In the genomic region with DNA sequence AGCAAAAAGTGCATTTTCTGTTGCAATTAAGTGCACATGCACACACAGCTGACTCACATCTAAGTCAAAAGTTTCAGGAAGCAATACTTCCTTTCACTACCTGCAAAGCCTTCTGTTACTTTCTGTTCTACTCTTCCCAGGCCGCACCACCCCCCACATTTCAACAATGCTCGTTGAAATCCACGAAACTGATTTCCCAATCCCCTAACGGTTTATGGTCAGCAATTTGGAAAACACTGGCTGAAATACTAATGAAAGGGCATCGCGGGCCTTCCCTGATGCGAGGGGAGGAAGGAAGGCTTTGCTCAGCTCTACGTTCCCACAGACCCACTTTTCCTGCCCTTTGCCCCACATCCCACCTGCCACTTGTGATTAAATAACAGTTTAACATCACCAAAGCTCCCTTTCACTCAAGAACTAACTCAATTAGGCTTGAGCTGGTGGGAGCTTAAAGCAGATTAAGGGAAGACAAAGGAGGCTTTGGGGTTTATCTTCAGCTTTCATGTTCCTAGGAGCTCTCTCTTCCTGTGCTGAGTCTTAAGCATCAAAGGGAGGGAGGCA, we compare ENCODE assay signal across 8 cellular contexts.
DNase-seq lines count a peak whose midpoint lies in the region; ATAC-seq and TF ChIP-seq lines count a peak whose summit lies in the region.

No MANE protein-coding gene starts in this region.

- peak overlapping the region; percentile 98 for H2AFZ ChIP-seq in DND-41 (ENCODE audit: low read depth, low read length)

- peak overlapping the region; percentile 96 for H3K27ac ChIP-seq in DND-41 (ENCODE audit: low read length)
- H3K27ac ChIP-seq in upper lobe of left lung = peak overlapping the region; percentile 51 to 85 (median 78)

- peaks cover 8% of the 10 kb centered on the region for H3K27me3 Mint-ChIP-seq in activated naive CD4-positive, alpha-beta T cell treated with anti-CD3 and anti-CD28 coated beads, Interleukin-2, amount 10 ng/mL, durations not matched to agents 7 days and 5 days

- DNase-seq in DND-41 = peak; percentile 56
- DNase-seq in HuH-7.5 (ENCODE audit: low spot score) = peak; percentile 63
- DNase-seq in activated naive CD4-positive, alpha-beta T cell treated with anti-CD3 and anti-CD28 coated beads, Interleukin-2, amount 10 ng/mL, durations not matched to agents 7 days and 5 days = peak; percentile 53
- peak; percentile 57 to 94 for DNase-seq in lung microvascular endothelial cell (ENCODE audit: low read depth in 2 of 2)
- DNase-seq in upper lobe of left lung = peak in 1 of 2 donors; percentile 77
- no peak for DNase-seq in GM03348 (ENCODE audit: low spot score)
- no peak for DNase-seq in occipital lobe (lab: John Stamatoyannopoulos, UW)
- DNase-seq in NCI-H446 (lab: John Stamatoyannopoulos, UW) = no peak

- H3K9ac ChIP-seq in DND-41 (ENCODE audit: low read depth, low read length) = peak overlapping the region; percentile 52

- no peak for TF ChIP-seq POLR2A in upper lobe of left lung (IDR thresholded peaks at IDR 0.05)

- H3K4me1 ChIP-seq in DND-41 (ENCODE audit: insufficient read depth, low read length) (peaks cover 18% of the 10 kb centered on the region), upper lobe of left lung (peaks cover 11 to 25% (median 21%) of the 10 kb centered on the region in 4 donors)

- peak overlapping the region; percentile 57 for H3K4me3 Mint-ChIP-seq in activated naive CD4-positive, alpha-beta T cell treated with anti-CD3 and anti-CD28 coated beads, Interleukin-2, amount 10 ng/mL, durations not matched to agents 7 days and 5 days

- H3K9me3 ChIP-seq in DND-41 (ENCODE audit: insufficient read depth, low read length, severe bottlenecking) (no peaks in the 10 kb centered on the region), upper lobe of left lung (no peaks in the 10 kb centered on the region)

- WGBS in upper lobe of left lung, 2 donors = 15 to 16% methylated on average over 8 of the region's 8 CpGs

- ATAC-seq in DND-41 (ENCODE audit: insufficient read depth, low read depth) (peak; percentile 82), upper lobe of left lung (ENCODE audit: low FRiP score in 2 of 2) (peak in 1 of 2 donors; percentile 63)

- peak overlapping the region; percentile 87 for H3K27ac Mint-ChIP-seq in activated naive CD4-positive, alpha-beta T cell treated with anti-CD3 and anti-CD28 coated beads, Interleukin-2, amount 10 ng/mL, durations not matched to agents 7 days and 5 days

- H4K20me1 ChIP-seq in DND-41 (ENCODE audit: insufficient read depth, low read length) = no peaks in the 10 kb centered on the region

- H3K4me2 ChIP-seq in DND-41 (ENCODE audit: insufficient read depth, low read length) = peak overlapping the region; percentile 76

- H3K36me3 ChIP-seq in DND-41 (ENCODE audit: insufficient read depth, low read length) = no peaks in the 10 kb centered on the region
- no peaks in the 10 kb centered on the region for H3K36me3 ChIP-seq in upper lobe of left lung

- H3K4me3 ChIP-seq in DND-41 (ENCODE audit: low read depth in 1 of 2, low read length in 2 of 2) = peak overlapping the region in 1 of 2 experiments; percentile 56; a peak in 3 of 4 replicates
- peak overlapping the region in 1 of 4 donors; percentile 14 for H3K4me3 ChIP-seq in upper lobe of left lung

- no peaks in the 10 kb centered on the region for H3K9me3 Mint-ChIP-seq in activated naive CD4-positive, alpha-beta T cell treated with anti-CD3 and anti-CD28 coated beads, Interleukin-2, amount 10 ng/mL, durations not matched to agents 7 days and 5 days

- no peaks in the 10 kb centered on the region for H3K27me3 ChIP-seq in DND-41 (ENCODE audit: insufficient read depth, low read length, poor library complexity)
- H3K27me3 ChIP-seq in upper lobe of left lung = no peaks in the 10 kb centered on the region

- TF ChIP-seq EP300 in upper lobe of left lung (IDR thresholded peaks at IDR 0.05) = no peak

- H3K79me2 ChIP-seq in DND-41 (ENCODE audit: insufficient read depth, low read length) = no peaks in the 10 kb centered on the region

- CTCF ChIA-PET in activated naive CD4-positive, alpha-beta T cell treated with anti-CD3 and anti-CD28 coated beads, Interleukin-2, amount 10 ng/mL, durations not matched to agents 7 days and 5 days (lab: Charles Lee) = interaction anchor here (0.9 kb wide), 1 partner anchor 199 kb away, joined by 4 read pairs; no protein-coding TSS in a partner anchor

- TF ChIP-seq CTCF in DND-41 (IDR thresholded peaks at IDR 0.05; ENCODE audit: borderline replicate concordance, extremely low read depth, low read length, poor library complexity, severe bottlenecking) = no peak
- TF ChIP-seq CTCF in upper lobe of left lung (IDR thresholded peaks at IDR 0.05) = no peak

- peaks cover 1% of the 10 kb centered on the region for H3K36me3 Mint-ChIP-seq in activated naive CD4-positive, alpha-beta T cell treated with anti-CD3 and anti-CD28 coated beads, Interleukin-2, amount 10 ng/mL, durations not matched to agents 7 days and 5 days

- peaks cover 21% of the 10 kb centered on the region for H3K4me1 Mint-ChIP-seq in activated naive CD4-positive, alpha-beta T cell treated with anti-CD3 and anti-CD28 coated beads, Interleukin-2, amount 10 ng/mL, durations not matched to agents 7 days and 5 days

Comparison
In these comparisons a context has a peak if more than half of its experiments do, and no peak if none do; other contexts are left out.
1. DNase-seq: peak in DND-41 (single experiment), HuH-7.5 (single experiment), activated naive CD4-positive, alpha-beta T cell treated with anti-CD3 and anti-CD28 coated beads, Interleukin-2, amount 10 ng/mL, durations not matched to agents 7 days and 5 days (single experiment) and lung microvascular endothelial cell (2 of 2); none in GM03348 (single experiment), occipital lobe (single experiment) and NCI-H446 (0 of 2).